12 cellular contexts compared by ENCODE assay signal in genomic region chr17:82235056-82235774, GRCh38. TPM values are rescaled to one million over a fixed set of nuclear protein-coding genes. Genes with fewer than 3 reads are reported as not detected.
DNase-seq lines count a peak whose midpoint lies in the region; ATAC-seq and TF ChIP-seq lines count a peak whose summit lies in the region.
"Had no signal": no experiment of that assay in that cellular context is flagged by ENCODE, and none has a peak within 500 bp of the region (broad histone marks: within the 10 kb centered on the region; RNA-seq: fewer than 3 reads in every experiment).

No MANE protein-coding gene starts in this region.

- H3K27me3 ChIP-seq in HCT116 (ENCODE audit: insufficient read depth, low read length) (no peaks in the 10 kb centered on the region), SJCRH30 (no peaks in the 10 kb centered on the region), mucosa of stomach (ENCODE audit: control insufficient read depth, insufficient read depth, low read length) (no peaks in the 10 kb centered on the region), transverse colon (no peaks in the 10 kb centered on the region)

- H3K27ac ChIP-seq in HCT116 (ENCODE audit: low read depth, low read length) (peak overlapping the region; percentile 62; the same call in 1 of the 2 replicates), SJCRH30 (no peak overlapping the region; the same call in 1 of the 2 replicates), transverse colon (peak overlapping the region in 3 of 4 donors; percentile 21 to 85 (median 44))

- no peak for TF ChIP-seq EP300 in transverse colon (IDR thresholded peaks at IDR 0.05; ENCODE audit: low read depth)

- peak overlapping the region; percentile 34 for H3K9ac ChIP-seq in HCT116 (ENCODE audit: low read length)
- peak overlapping the region; percentile 34 for H3K9ac ChIP-seq in mucosa of stomach (ENCODE audit: low read length)

- BruUV-seq in HCT116 (replicated peaks; lab: Mats Ljungman, UMichigan): no TSS peak

- no peak overlapping the region for H2AFZ ChIP-seq in HCT116 (ENCODE audit: low read depth, low read length, poor library complexity, severe bottlenecking)

- peaks cover 92% of the 10 kb centered on the region for H3K79me2 ChIP-seq in HCT116 (ENCODE audit: insufficient read depth, low read length)

- peaks cover 40% of the 10 kb centered on the region; the same call in 1 of the 2 replicates for H4K20me1 ChIP-seq in HCT116 (ENCODE audit: insufficient read depth)

- H3K9me3 ChIP-seq in HCT116 (ENCODE audit: control insufficient read depth in 1 of 2, insufficient read depth in 1 of 2, low read depth in 1 of 2, low read length in 2 of 2): no peaks in the 10 kb centered on the region
- H3K9me3 ChIP-seq in SJCRH30 (replicated peaks): no peaks in the 10 kb centered on the region
- no peaks in the 10 kb centered on the region for H3K9me3 ChIP-seq in mucosa of stomach (ENCODE audit: control insufficient read depth, low read length)
- no peaks in the 10 kb centered on the region for H3K9me3 ChIP-seq in transverse colon

- DNase-seq in HCT116 (ENCODE audit: low read depth, low spot score) (no peak), SJCRH30 (no peak), transverse colon (no peak), NK-92 (lab: John Stamatoyannopoulos, UW; ENCODE audit: unreplicated experiment) (no peak), SIG-M5 (lab: John Stamatoyannopoulos, UW) (no peak), GM13977 (ENCODE audit: low spot score) (no peak)
- DNase-seq: activated CD4-positive, CD25-positive, alpha-beta regulatory T cell treated with anti-CD3 and anti-CD28 coated beads, Interleukin-2, amount 50 U/mL, for 72 hours; activated T-cell treated with anti-CD3 and anti-CD28 coated beads for 4 hours; NCI-H226; stimulated activated CD4-positive, alpha-beta T cell treated with anti-CD3 and anti-CD28 coated beads, Interleukin-4, amount 100 ng/mL, for 4 hours; stimulated activated naive CD4-positive, alpha-beta T cell treated with Interleukin-2 at 50 U/mL for 16 hours had no signal

- no peak for ATAC-seq in HCT116

- TF ChIP-seq CTCF in HCT116 (IDR thresholded peaks at IDR 0.05 in 2 of 3, conservative IDR thresholded peaks at IDR 0.05 in 1 of 3; ENCODE audit: borderline replicate concordance in 1 of 3, insufficient read depth in 1 of 3, low read depth in 2 of 3, low read length in 2 of 3): no peak
- TF ChIP-seq CTCF in transverse colon (IDR thresholded peaks at IDR 0.05): no peak
- TF ChIP-seq CTCF in GM13977 (IDR thresholded peaks at IDR 0.05; ENCODE audit: extremely low read depth, insufficient read depth, missing control alignments): no peak

- TF ChIP-seq RAD21 in HCT116 (IDR thresholded peaks at IDR 0.05; ENCODE audit: low read depth): no peak

- H3K36me3 ChIP-seq in HCT116 (ENCODE audit: control insufficient read depth in 1 of 2, insufficient read depth in 2 of 2, low read length in 2 of 2): peaks cover 26 to 68% of the 10 kb centered on the region in 2 experiments; a peak in 3 of 4 replicates
- no peaks in the 10 kb centered on the region for H3K36me3 ChIP-seq in SJCRH30
- H3K36me3 ChIP-seq in mucosa of stomach (ENCODE audit: control insufficient read depth, insufficient read depth, low read length): no peaks in the 10 kb centered on the region
- no peaks in the 10 kb centered on the region for H3K36me3 ChIP-seq in transverse colon

- peak overlapping the region; percentile 46 for H3K4me2 ChIP-seq in HCT116 (ENCODE audit: low read length)

- H3K9me2 ChIP-seq in HCT116 (ENCODE audit: insufficient read depth): no peaks in the 10 kb centered on the region

- CTCF ChIA-PET in HCT116 (lab: Charles Lee): interaction anchor here (0.8 to 2.5 kb wide), 4 partner anchors 12 to 204 kb away, joined by 3 to 14 read pairs (median 8); partner anchors contain the start of gene RAC3

- POLR2A ChIA-PET in HCT116 (lab: Charles Lee): interaction anchor here (0.7 to 1.9 kb wide), 2 partner anchors 21 to 57 kb away, joined by 3 to 4 read pairs; no protein-coding TSS in a partner anchor

- 77% methylated on average over 16 of the region's 19 CpGs; no CpG with 5 or more reads in 1 of the 2 donors for WGBS in transverse colon (ENCODE audit: low coverage in 1 of 2), 2 donors

- TF ChIP-seq POLR2A in HCT116 (IDR thresholded peaks at IDR 0.05; ENCODE audit: borderline replicate concordance, extremely low read depth, insufficient read depth, insufficient read length) (no peak), transverse colon (IDR thresholded peaks at IDR 0.05) (no peak)

- in situ Hi-C loops in transverse colon (cut with MboI; ENCODE audit: low pct_ligation_motif_present in 1 of 4, low pct_unique_long_range_greater_than_20kb in 1 of 4, low sequenced_read_pairs in 3 of 4): no loop called here
- in situ Hi-C loops in GM13977 (cut with MboI; ENCODE audit: low pct_unique_long_range_greater_than_20kb, low sequenced_read_pairs, unreplicated experiment): no loop called here

- RAD21 ChIA-PET in HCT116 (lab: Charles Lee; ENCODE audit: low non-redundant PET in 1 of 2, low total read pairs in 2 of 2, uncharacterized antibody in 2 of 2, unreplicated experiment in 2 of 2): no interaction called here

- H3K4me1 ChIP-seq in HCT116 (ENCODE audit: control insufficient read depth in 1 of 2, insufficient read depth in 2 of 2, low read length in 2 of 2): peaks cover 46 to 95% of the 10 kb centered on the region in 2 experiments
- H3K4me1 ChIP-seq in SJCRH30: peaks cover 37% of the 10 kb centered on the region
- H3K4me1 ChIP-seq in mucosa of stomach (ENCODE audit: control insufficient read depth, insufficient read depth, low read length): peaks cover 70% of the 10 kb centered on the region
- H3K4me1 ChIP-seq in transverse colon: peaks cover 38 to 85% (median 62%) of the 10 kb centered on the region in 4 donors

- intact Hi-C loops in HCT116 (cut with micrococcal nuclease): no loop called here
- intact Hi-C loops in transverse colon (cut with DNase I; ENCODE audit: low total_unique reads): loop anchor here (5.0 kb wide), 1 partner anchor 87 kb away; no protein-coding TSS in a partner anchor

- H3K4me3 ChIP-seq in HCT116 (replicated peaks in 1 of 2; ENCODE audit: low read depth in 1 of 2, low read length in 2 of 2) (no peak overlapping the region), SJCRH30 (peak overlapping the region; percentile 40), mucosa of stomach (ENCODE audit: low read length) (no peak overlapping the region), transverse colon (no peak overlapping the region)

TF ChIP-seq in HCT116, 20 proteins besides CTCF, POLR2A, EP300 and RAD21:
- peak; percentile 7; the same call in 1 of the 2 replicates for TF ChIP-seq POLR2AphosphoS5 (IDR thresholded peaks at IDR 0.05; ENCODE audit: low read depth, low read length)
- no peak for TF ChIP-seq FOSL1 (IDR thresholded peaks at IDR 0.05; ENCODE audit: low read depth)

RNA-seq across cellular contexts. Expression of gene SLC16A3, which starts 6.4 kb away (rescaled TPM):
- total RNA-seq in HCT116 (2021; ENCODE audit: unreplicated experiment): 445 TPM
- 422 and 492 TPM in 2 replicates for polyA plus RNA-seq in HCT116 (2012)
- 11.0 and 13.2 TPM in 2 replicates for total RNA-seq in SJCRH30 (2014; rRNA removed; shearing (Covaris generic))
- total RNA-seq in transverse colon: 100 to 1,000 TPM in 1 of 4 donors, 10 to 100 TPM in 3; 11.5 to 105 (median 48.9) TPM

RNA-seq across cellular contexts. Expression of gene CCDC57, which starts 22.6 kb away (rescaled TPM):
- total RNA-seq in HCT116 (2021; ENCODE audit: unreplicated experiment) (143 TPM), transverse colon (10 to 100 TPM; 23.5 to 87.5 (median 48.3) TPM)
- polyA plus RNA-seq in HCT116 (2012): 99.2 and 103 TPM in 2 replicates
- total RNA-seq in SJCRH30 (2014; rRNA removed; shearing (Covaris generic)): 23.5 and 24.6 TPM in 2 replicates

RNA-seq across cellular contexts. Expression of gene CSNK1D, which starts 38.3 kb away (rescaled TPM):
- total RNA-seq in HCT116 (2021; ENCODE audit: unreplicated experiment): 176 TPM
- polyA plus RNA-seq in HCT116 (2012): 184 and 197 TPM in 2 replicates
- 70.5 and 88.7 TPM in 2 replicates for total RNA-seq in SJCRH30 (2014; rRNA removed; shearing (Covaris generic))
- total RNA-seq in transverse colon: 100 to 1,000 TPM in 2 of 4 donors, 10 to 100 TPM in 2; 86.0 to 230 (median 148) TPM
